ENCODE assay signal across 8 cellular contexts in genomic region chr1:31422505-31423319, GRCh38. TPM values are rescaled to one million over a fixed set of nuclear protein-coding genes. Genes with fewer than 3 reads are reported as not detected.
DNase-seq lines count a peak whose midpoint lies in the region; ATAC-seq and TF ChIP-seq lines count a peak whose summit lies in the region.

No MANE protein-coding gene starts in this region.

- H3K9me3 ChIP-seq in BE2C (no peaks in the 10 kb centered on the region), right lobe of liver (no peaks in the 10 kb centered on the region)

- no peak overlapping the region for H3K4me3 ChIP-seq in BE2C (ENCODE audit: low read depth, low read length)
- no peak overlapping the region for H3K4me3 ChIP-seq in choroid plexus epithelial cell (ENCODE audit: low read depth, low read length)
- H3K4me3 ChIP-seq in right lobe of liver: no peak overlapping the region

- intact Hi-C loops in right lobe of liver (cut with DNase I): loop anchor here in 1 of 2 donors (10.0 kb wide), 1 partner anchor 122 kb away; no protein-coding TSS in a partner anchor

- H3K27me3 ChIP-seq in BE2C (no peaks in the 10 kb centered on the region), right lobe of liver (no peaks in the 10 kb centered on the region)

- peak; percentile 58 for DNase-seq in BE2C
- peak; percentile 82 for DNase-seq in NCI-H226
- DNase-seq in activated CD4-positive, alpha-beta T cell treated with anti-CD3 and anti-CD28 coated beads for 24 hours (ENCODE audit: low read depth in 2 of 2): peak; percentile 60 to 61
- peak; percentile 81 for DNase-seq in choroid plexus epithelial cell (ENCODE audit: low read depth)
- DNase-seq in right lobe of liver: peak; percentile 70 to 75 (median 75)
- peak; percentile 41 to 62 for DNase-seq in stimulated activated CD4-positive, alpha-beta T cell treated with anti-CD3 and anti-CD28 coated beads, Interleukin-4, amount 100 ng/mL, for 4 hours

- H3K4me1 ChIP-seq in BE2C: no peaks in the 10 kb centered on the region
- peaks cover 0 to 18% (median 6%) of the 10 kb centered on the region in 4 donors for H3K4me1 ChIP-seq in right lobe of liver

- 36% methylated on average over 15 of the region's 15 CpGs for WGBS in right lobe of liver (ENCODE audit: insufficient coverage, low coverage, low lambda C conversion rate, missing lambda C conversion rate)

- TF ChIP-seq POLR2A in right lobe of liver (IDR thresholded peaks at IDR 0.05): no peak

- peak overlapping the region in 1 of 3 donors; percentile 2 for H3K27ac ChIP-seq in right lobe of liver

- ATAC-seq in GM19463 (IDR thresholded peaks at IDR 0.05; ENCODE audit: unreplicated experiment) (peak; percentile 35), right lobe of liver (peak; percentile 87 to 96 (median 92)), HG02981 (IDR thresholded peaks at IDR 0.05; ENCODE audit: unreplicated experiment) (no peak)

- H3K36me3 ChIP-seq in BE2C (no peaks in the 10 kb centered on the region), right lobe of liver (peaks cover 0 to 3% (median 0%) of the 10 kb centered on the region in 4 donors)

- TF ChIP-seq CTCF in BE2C (IDR thresholded peaks at IDR 0.05; ENCODE audit: low read depth, low read length) (peak; percentile 88), choroid plexus epithelial cell (conservative IDR thresholded peaks at IDR 0.05; ENCODE audit: low read depth, low read length) (peak; percentile 97), right lobe of liver (IDR thresholded peaks at IDR 0.05) (peak; percentile 90 to 97 (median 94))

RNA-seq across cellular contexts. Expression of gene SERINC2, which starts 9.7 kb away (rescaled TPM):
- 2.3 TPM for polyA plus RNA-seq in BE2C (2012; ENCODE audit: insufficient read depth, insufficient read length, low read depth)
- total RNA-seq in right lobe of liver: 100 to 1,000 TPM in 3 of 6 experiments, 10 to 100 TPM in 3; 59.7 to 117 (median 86.9) TPM

RNA-seq across cellular contexts. Expression of gene FABP3, which starts 49.8 kb away (rescaled TPM):
- 9.3 TPM for polyA plus RNA-seq in BE2C (2012; ENCODE audit: insufficient read depth, insufficient read length, low read depth)
- 1 to 10 TPM; 1.3 to 8.3 (median 4.6) TPM for total RNA-seq in right lobe of liver
